ENCODE assay signal across 15 cellular contexts in genomic region chr2:11073791-11074190, GRCh38.
DNase-seq lines count a peak whose midpoint lies in the region; ATAC-seq and TF ChIP-seq lines count a peak whose summit lies in the region.
"Had no signal": no experiment of that assay in that cellular context is flagged by ENCODE, and none has a peak within 500 bp of the region (broad histone marks: within the 10 kb centered on the region; RNA-seq: fewer than 3 reads in every experiment).

No MANE protein-coding gene starts in this region.

- no peaks in the 10 kb centered on the region for H4K20me1 ChIP-seq in SK-N-SH (ENCODE audit: insufficient read depth)
- no peaks in the 10 kb centered on the region for H4K20me1 ChIP-seq in OCI-LY3 (ENCODE audit: insufficient read depth, low read length)
- no peaks in the 10 kb centered on the region for H4K20me1 ChIP-seq in fibroblast of lung (ENCODE audit: control insufficient read depth, extremely low read depth, insufficient read depth, low read length)

- H3K27ac Mint-ChIP-seq in type B pancreatic cell: no peak overlapping the region
- H3K27ac Mint-ChIP-seq: activated B cell treated with CpG ODN at 0.5 μM for 24 hours had no signal

- POLR2A ChIA-PET in SK-N-SH (lab: Yijun Ruan, JAX): no interaction called here

- H3K27me3 ChIP-seq in SK-N-SH (ENCODE audit: insufficient read depth) (no peaks in the 10 kb centered on the region), OCI-LY3 (ENCODE audit: low read depth, low read length) (no peaks in the 10 kb centered on the region), fibroblast of lung (ENCODE audit: control insufficient read depth, insufficient read depth, low read length) (no peaks in the 10 kb centered on the region), parathyroid adenoma (ENCODE audit: control insufficient read depth, insufficient read depth, low read length) (no peaks in the 10 kb centered on the region), thyroid gland (no peaks in the 10 kb centered on the region)
- H3K27me3 ChIP-seq: left lung had no signal

- H3K4me1 ChIP-seq in SK-N-SH (ENCODE audit: control insufficient read depth in 1 of 2, insufficient read depth in 2 of 2, low read depth in 1 of 2, low read length in 1 of 2) (no peaks in the 10 kb centered on the region), OCI-LY3 (ENCODE audit: low read length) (peaks cover 52% of the 10 kb centered on the region), fibroblast of lung (ENCODE audit: control insufficient read depth, extremely low read depth, insufficient read depth, low read length) (no peaks in the 10 kb centered on the region), parathyroid adenoma (peaks cover 5% of the 10 kb centered on the region), thyroid gland (no peaks in the 10 kb centered on the region)
- H3K4me1 ChIP-seq: left lung had no signal

- no peak for DNase-seq in SK-N-SH
- peak; percentile 40 to 44 for DNase-seq in fibroblast of lung (ENCODE audit: low read depth in 2 of 2)
- DNase-seq in thyroid gland: no peak
- DNase-seq in type B pancreatic cell (ENCODE audit: extremely low spot score, unreplicated experiment): no peak
- DNase-seq in omental fat pad (ENCODE audit: low spot score): no peak
- DNase-seq: activated B cell treated with CpG ODN at 0.5 μM for 24 hours; CD8-positive, alpha-beta memory T cell; central memory CD4-positive, alpha-beta T cell; effector memory CD4-positive, alpha-beta T cell; left lung had no signal

- no peaks in the 10 kb centered on the region for H3K9me2 ChIP-seq in SK-N-SH

- no peak overlapping the region for H3K9ac ChIP-seq in SK-N-SH
- H3K9ac ChIP-seq in OCI-LY3 (ENCODE audit: low read length): peak overlapping the region; percentile 87; the same call in 1 of the 2 replicates
- no peak overlapping the region for H3K9ac ChIP-seq in fibroblast of lung (ENCODE audit: insufficient read depth, low read length)
- no peak overlapping the region for H3K9ac ChIP-seq in parathyroid adenoma

- H3K27me3 Mint-ChIP-seq in type B pancreatic cell: peaks cover 34% of the 10 kb centered on the region

- intact Hi-C loops in thyroid gland (cut with DNase I): no loop called here

- H3K4me1 Mint-ChIP-seq in type B pancreatic cell (ENCODE audit: unreplicated experiment): peaks cover 24% of the 10 kb centered on the region
- H3K4me1 Mint-ChIP-seq: activated B cell treated with CpG ODN at 0.5 μM for 24 hours had no signal

- no peak; the same call in 2 of the 3 replicates for ATAC-seq in SK-N-SH treated with all-trans-retinoic acid at 6 μM for 48 hours
- ATAC-seq in omental fat pad (ENCODE audit: low FRiP score): no peak

- H3K27ac ChIP-seq in SK-N-SH (ENCODE audit: low read depth in 2 of 2, low read length in 1 of 2): no peak overlapping the region
- peak overlapping the region; percentile 95 for H3K27ac ChIP-seq in OCI-LY3 (ENCODE audit: low read length)
- peak overlapping the region; percentile 59 for H3K27ac ChIP-seq in fibroblast of lung (ENCODE audit: insufficient read depth, low read length)
- H3K27ac ChIP-seq in parathyroid adenoma: no peak overlapping the region
- H3K27ac ChIP-seq in thyroid gland: no peak overlapping the region
- H3K27ac ChIP-seq: left lung, neutrophil had no signal

- TF ChIP-seq CTCF in SK-N-SH (IDR thresholded peaks at IDR 0.05) (no peak), OCI-LY3 (IDR thresholded peaks at IDR 0.05; ENCODE audit: low read depth, low read length) (no peak), fibroblast of lung (conservative IDR thresholded peaks at IDR 0.05 in 1 of 2, IDR thresholded peaks at IDR 0.05 in 1 of 2; ENCODE audit: low read depth in 1 of 2, low read length in 2 of 2) (no peak), parathyroid adenoma (IDR thresholded peaks at IDR 0.05) (no peak), thyroid gland (IDR thresholded peaks at IDR 0.05) (no peak), type B pancreatic cell (conservative IDR thresholded peaks at IDR 0.05) (no peak), omental fat pad (IDR thresholded peaks at IDR 0.05) (no peak)

- H3K4me2 ChIP-seq in SK-N-SH (no peak overlapping the region), OCI-LY3 (ENCODE audit: low read length) (peak overlapping the region; percentile 89), fibroblast of lung (ENCODE audit: extremely low read depth, insufficient read depth, low read length) (no peak overlapping the region), parathyroid adenoma (ENCODE audit: low read length) (no peak overlapping the region)

- H3F3A ChIP-seq in SK-N-SH (replicated peaks; ENCODE audit: insufficient read depth): no peaks in the 10 kb centered on the region

- no peaks in the 10 kb centered on the region for H3K36me3 Mint-ChIP-seq in type B pancreatic cell
- H3K36me3 Mint-ChIP-seq: CD8-positive, alpha-beta memory T cell had no signal

- no peak for TF ChIP-seq POLR2A in thyroid gland (IDR thresholded peaks at IDR 0.05)

- WGBS in SK-N-SH (ENCODE audit: low lambda C conversion rate): 81% methylated on average over 9 of the region's 9 CpGs
- WGBS in thyroid gland, 2 donors: 67 to 73% methylated on average over 9 of the region's 9 CpGs

- peak overlapping the region; percentile 42; the same call in 1 of the 2 replicates for H2AFZ ChIP-seq in SK-N-SH (ENCODE audit: low read depth)
- no peak overlapping the region for H2AFZ ChIP-seq in OCI-LY3 (ENCODE audit: low read depth, low read length)
- H2AFZ ChIP-seq in fibroblast of lung (ENCODE audit: low read length): peak overlapping the region; percentile 90
- H2AFZ ChIP-seq in parathyroid adenoma: peak overlapping the region; percentile 43

- H3K9me3 ChIP-seq in SK-N-SH (no peaks in the 10 kb centered on the region), OCI-LY3 (ENCODE audit: insufficient read depth, low read length) (no peaks in the 10 kb centered on the region), fibroblast of lung (ENCODE audit: control insufficient read depth, insufficient read depth, low read depth, low read length) (no peaks in the 10 kb centered on the region), parathyroid adenoma (ENCODE audit: control insufficient read depth, low read length) (no peaks in the 10 kb centered on the region), thyroid gland (no peaks in the 10 kb centered on the region)
- H3K9me3 ChIP-seq: left lung, neutrophil had no signal

- CTCF ChIA-PET in SK-N-SH (lab: Yijun Ruan, JAX): interaction anchor here (0.6 to 3.5 kb wide), 6 partner anchors 19 to 242 kb away, joined by 3 to 19 read pairs (median 4); no protein-coding TSS in a partner anchor

- no peak overlapping the region for H3K4me3 Mint-ChIP-seq in type B pancreatic cell
- H3K4me3 Mint-ChIP-seq: activated B cell treated with CpG ODN at 0.5 μM for 24 hours; CD8-positive, alpha-beta memory T cell had no signal

- TF ChIP-seq EP300 in SK-N-SH (IDR thresholded peaks at IDR 0.05; ENCODE audit: borderline replicate concordance in 1 of 2, low read depth in 1 of 2, low read length in 1 of 2): no peak

- TF ChIP-seq RAD21 in SK-N-SH (IDR thresholded peaks at IDR 0.05; ENCODE audit: low read length): no peak

- H3K79me2 ChIP-seq in SK-N-SH (ENCODE audit: insufficient read depth) (no peaks in the 10 kb centered on the region), OCI-LY3 (ENCODE audit: low read length) (no peaks in the 10 kb centered on the region), fibroblast of lung (ENCODE audit: control insufficient read depth, insufficient read depth, low read length) (no peaks in the 10 kb centered on the region), parathyroid adenoma (no peaks in the 10 kb centered on the region)

- H3K4me3 ChIP-seq in SK-N-SH (ENCODE audit: low read depth in 2 of 2, low read length in 1 of 2) (no peak overlapping the region), OCI-LY3 (ENCODE audit: low read length) (no peak overlapping the region), fibroblast of lung (replicated peaks in 1 of 4; ENCODE audit: control extremely low read depth in 1 of 4, insufficient read depth in 1 of 4, low read depth in 3 of 4, low read length in 4 of 4) (no peak overlapping the region), parathyroid adenoma (ENCODE audit: low read depth, low read length) (no peak overlapping the region), thyroid gland (replicated peaks in 1 of 3) (no peak overlapping the region)
- H3K4me3 ChIP-seq: GM12878, left lung had no signal

- H3K36me3 ChIP-seq in SK-N-SH (replicated peaks in 1 of 2; ENCODE audit: control insufficient read depth in 1 of 2, insufficient read depth in 2 of 2, low read length in 1 of 2) (no peaks in the 10 kb centered on the region), OCI-LY3 (replicated peaks; ENCODE audit: low read depth, low read length) (peaks cover 3% of the 10 kb centered on the region), fibroblast of lung (ENCODE audit: control insufficient read depth, insufficient read depth, low read length) (no peaks in the 10 kb centered on the region), parathyroid adenoma (ENCODE audit: control insufficient read depth, insufficient read depth, low read length) (no peaks in the 10 kb centered on the region), thyroid gland (no peaks in the 10 kb centered on the region)
- H3K36me3 ChIP-seq: left lung, neutrophil had no signal

- no peaks in the 10 kb centered on the region for H3K9me3 Mint-ChIP-seq in type B pancreatic cell
- H3K9me3 Mint-ChIP-seq: activated B cell treated with CpG ODN at 0.5 μM for 24 hours had no signal

TF ChIP-seq in SK-N-SH, 30 proteins besides CTCF, POLR2A, EP300 and RAD21:
- no peak for TF ChIP-seq FOXJ3 (CRISPR knock-in tag; IDR thresholded peaks at IDR 0.05)
- TF ChIP-seq ELF1 (IDR thresholded peaks at IDR 0.05): peak; percentile 40; the same call in 1 of the 2 replicates

TF ChIP-seq in SK-N-SH treated with all-trans-retinoic acid at 6 μM for 48 hours, 23 proteins besides CTCF, POLR2A, EP300 and RAD21:
- TF ChIP-seq CSRNP3 (CRISPR knock-in tag; IDR thresholded peaks at IDR 0.05) (no peak), ZC3H10 (CRISPR knock-in tag; IDR thresholded peaks at IDR 0.05) (no peak), CSDC2 (CRISPR knock-in tag; IDR thresholded peaks at IDR 0.05) (no peak), OSR1 (CRISPR knock-in tag; IDR thresholded peaks at IDR 0.05) (no peak)

Comparison
In these comparisons a context has a peak if more than half of its experiments do, and no peak if none do; other contexts are left out.
1. DNase-seq: peak in fibroblast of lung (2 of 2); none in SK-N-SH (single experiment), thyroid gland (0 of 2), type B pancreatic cell (single experiment) and omental fat pad (single experiment).
2. H3K27ac ChIP-seq: peak in OCI-LY3 (single experiment) and fibroblast of lung (single experiment); none in SK-N-SH (0 of 2), parathyroid adenoma (single experiment) and thyroid gland (0 of 3).